12 cellular contexts compared by ENCODE assay signal in genomic region chr12:112537710-112538396, GRCh38.
DNase-seq lines count a peak whose midpoint lies in the region; ATAC-seq and TF ChIP-seq lines count a peak whose summit lies in the region.
"Had no signal": no experiment of that assay in that cellular context is flagged by ENCODE, and none has a peak within 500 bp of the region (broad histone marks: within the 10 kb centered on the region; RNA-seq: fewer than 3 reads in every experiment).

No MANE protein-coding gene starts in this region.

- no peak overlapping the region for H3K4me2 ChIP-seq in Karpas-422 (ENCODE audit: low read depth, low read length, poor library complexity, severe bottlenecking)

- intact Hi-C loops in upper lobe of right lung (cut with DNase I): no loop called here

- TF ChIP-seq CTCF in cardiac muscle cell (IDR thresholded peaks at IDR 0.05; ENCODE audit: low read depth, low read length) (no peak), right atrium auricular region (IDR thresholded peaks at IDR 0.05) (no peak), foreskin fibroblast (IDR thresholded peaks at IDR 0.05; ENCODE audit: low read depth, low read length) (no peak), upper lobe of right lung (IDR thresholded peaks at IDR 0.05) (no peak)

- no peak overlapping the region for H2AFZ ChIP-seq in Karpas-422 (ENCODE audit: low read length)

- H3K27me3 ChIP-seq in cardiac muscle cell (no peaks in the 10 kb centered on the region), right atrium auricular region (no peaks in the 10 kb centered on the region), NT2/D1 (ENCODE audit: insufficient read depth, insufficient read length) (no peaks in the 10 kb centered on the region), upper lobe of right lung (no peaks in the 10 kb centered on the region), Karpas-422 (ENCODE audit: low read length) (no peaks in the 10 kb centered on the region)
- H3K27me3 ChIP-seq: uterus had no signal

- H3K9me3 ChIP-seq in cardiac muscle cell (ENCODE audit: low read depth) (no peaks in the 10 kb centered on the region), right atrium auricular region (no peaks in the 10 kb centered on the region), NT2/D1 (ENCODE audit: insufficient read depth, low read length) (no peaks in the 10 kb centered on the region), upper lobe of right lung (no peaks in the 10 kb centered on the region), Karpas-422 (ENCODE audit: low read length) (no peaks in the 10 kb centered on the region)
- H3K9me3 ChIP-seq: uterus had no signal

- no peaks in the 10 kb centered on the region for H4K20me1 ChIP-seq in Karpas-422 (ENCODE audit: insufficient read depth, low read depth, low read length)

- no peaks in the 10 kb centered on the region for H3K9me2 ChIP-seq in Karpas-422 (replicated peaks; ENCODE audit: insufficient read depth, low read length)

- ATAC-seq in upper lobe of right lung: peak; percentile 87
- ATAC-seq in HG03520 (IDR thresholded peaks at IDR 0.05; ENCODE audit: unreplicated experiment): no peak

- no peaks in the 10 kb centered on the region for H3K79me2 ChIP-seq in Karpas-422 (ENCODE audit: low read length)

- H3K27ac ChIP-seq in cardiac muscle cell (no peak overlapping the region), right atrium auricular region (no peak overlapping the region), upper lobe of right lung (no peak overlapping the region), Karpas-422 (ENCODE audit: low read length) (no peak overlapping the region)
- H3K27ac ChIP-seq: uterus had no signal

- H3K36me3 ChIP-seq in cardiac muscle cell (no peaks in the 10 kb centered on the region), right atrium auricular region (no peaks in the 10 kb centered on the region), NT2/D1 (ENCODE audit: insufficient read depth, insufficient read length, low read length) (no peaks in the 10 kb centered on the region), upper lobe of right lung (no peaks in the 10 kb centered on the region), Karpas-422 (ENCODE audit: insufficient read depth, low read length) (no peaks in the 10 kb centered on the region)
- H3K36me3 ChIP-seq: uterus had no signal

- H3K4me1 ChIP-seq in cardiac muscle cell (ENCODE audit: low read depth): peaks cover 4% of the 10 kb centered on the region
- H3K4me1 ChIP-seq in right atrium auricular region: no peaks in the 10 kb centered on the region
- H3K4me1 ChIP-seq in NT2/D1 (ENCODE audit: insufficient read depth, insufficient read length): peaks cover 4% of the 10 kb centered on the region
- no peaks in the 10 kb centered on the region for H3K4me1 ChIP-seq in upper lobe of right lung
- H3K4me1 ChIP-seq in Karpas-422 (ENCODE audit: low read length): no peaks in the 10 kb centered on the region
- H3K4me1 ChIP-seq: uterus had no signal

- H3K9ac ChIP-seq in NT2/D1 (ENCODE audit: insufficient read length, low read depth): no peak overlapping the region
- no peak overlapping the region for H3K9ac ChIP-seq in Karpas-422 (ENCODE audit: low read length)

- no peak overlapping the region for H3K4me3 ChIP-seq in cardiac muscle cell
- no peak overlapping the region for H3K4me3 ChIP-seq in right atrium auricular region
- H3K4me3 ChIP-seq in NT2/D1 (ENCODE audit: insufficient read length, low read depth): no peak overlapping the region
- no peak overlapping the region for H3K4me3 ChIP-seq in foreskin fibroblast (ENCODE audit: low read depth in 1 of 2, low read length in 2 of 2)
- no peak overlapping the region for H3K4me3 ChIP-seq in upper lobe of right lung
- no peak overlapping the region for H3K4me3 ChIP-seq in Karpas-422 (ENCODE audit: low read length)
- H3K4me3 ChIP-seq: uterus had no signal

- DNase-seq in cardiac muscle cell (ENCODE audit: low read depth in 1 of 2, low spot score in 1 of 2) (peak; percentile 17 to 39), right atrium auricular region (ENCODE audit: low spot score) (no peak), NT2/D1 (ENCODE audit: low read depth, low spot score) (peak; percentile 76), foreskin fibroblast (peak; percentile 10 to 27), upper lobe of right lung (no peak), Karpas-422 (no peak), superior temporal gyrus (ENCODE audit: extremely low spot score) (no peak)
- DNase-seq: activated CD4-positive, CD25-positive, alpha-beta regulatory T cell; activated naive CD4-positive, alpha-beta T cell treated with Interleukin-2 at 50 U/mL for 16 hours; NCI-H1092 treated with DMSO at 0.1 percent for 48 hours; uterus had no signal

Comparison
In these comparisons a context has a peak if more than half of its experiments do, and no peak if none do; other contexts are left out.
1. DNase-seq: peak in cardiac muscle cell (2 of 2), NT2/D1 (single experiment) and foreskin fibroblast (2 of 2); none in right atrium auricular region (single experiment), upper lobe of right lung (single experiment), Karpas-422 (single experiment) and superior temporal gyrus (single experiment).